In genomic region chr5:173296737-173297676, GRCh38 we compare ENCODE assay signal across 1 cellular context.
TF ChIP-seq lines count a peak whose summit lies in the region.

No MANE protein-coding gene starts in this region.

TF ChIP-seq in HepG2, 621 proteins besides CTCF, POLR2A, EP300 and RAD21 (continued from another document and continues in another):
- TF ChIP-seq PRDM4 (CRISPR knock-in tag; IDR thresholded peaks at IDR 0.05; ENCODE audit: borderline replicate concordance) (no peak), GTF3A (CRISPR knock-in tag; conservative IDR thresholded peaks at IDR 0.05) (no peak), NFKBIZ (CRISPR knock-in tag; IDR thresholded peaks at IDR 0.05) (no peak), ZBTB40 (IDR thresholded peaks at IDR 0.05) (no peak), ZBTB40 (CRISPR knock-in tag; IDR thresholded peaks at IDR 0.05) (no peak), ZSCAN30 (CRISPR knock-in tag; IDR thresholded peaks at IDR 0.05) (peak; percentile 65; the same call in 1 of the 2 replicates), POLR2AphosphoS2 (IDR thresholded peaks at IDR 0.05; ENCODE audit: low read depth, low read length) (no peak), ZBTB14 (CRISPR knock-in tag; IDR thresholded peaks at IDR 0.05) (no peak), HIC2 (CRISPR knock-in tag; IDR thresholded peaks at IDR 0.05; ENCODE audit: low read depth) (peak; percentile 84), MAZ (IDR thresholded peaks at IDR 0.05; ENCODE audit: borderline replicate concordance, low read depth, low read length) (no peak), MAZ (CRISPR knock-in tag; IDR thresholded peaks at IDR 0.05; ENCODE audit: low read depth) (peak; percentile 55; the same call in 1 of the 2 replicates), ZNF709 (CRISPR knock-in tag; IDR thresholded peaks at IDR 0.05) (no peak), ZNF432 (CRISPR knock-in tag; IDR thresholded peaks at IDR 0.05; ENCODE audit: borderline replicate concordance) (no peak), SP5 (CRISPR knock-in tag; IDR thresholded peaks at IDR 0.05; ENCODE audit: borderline replicate concordance, low read depth) (peak; percentile 99), NR2F6 (IDR thresholded peaks at IDR 0.05) (peak; percentile 37; the same call in 1 of the 2 replicates), NR2F6 (CRISPR knock-in tag; IDR thresholded peaks at IDR 0.05) (peak; percentile 43), HNRNPL (IDR thresholded peaks at IDR 0.05; ENCODE audit: low read depth, low read length) (peak; percentile 96), IRF2 (CRISPR knock-in tag; IDR thresholded peaks at IDR 0.05) (no peak), ZNF143 (CRISPR knock-in tag; IDR thresholded peaks at IDR 0.05) (no peak), ZNF704 (CRISPR knock-in tag; IDR thresholded peaks at IDR 0.05; ENCODE audit: borderline replicate concordance) (no peak), SRF (IDR thresholded peaks at IDR 0.05; ENCODE audit: low read depth, low read length) (no peak), ZNF256 (CRISPR knock-in tag; conservative IDR thresholded peaks at IDR 0.05) (no peak), RARG (CRISPR knock-in tag; IDR thresholded peaks at IDR 0.05; ENCODE audit: low read depth) (no peak), HNF1B (CRISPR knock-in tag; IDR thresholded peaks at IDR 0.05) (0 out of 2 replicates have a peak, but pooled peaks have one; percentile 17), NFE2 (CRISPR knock-in tag; IDR thresholded peaks at IDR 0.05) (no peak), HNF4G (IDR thresholded peaks at IDR 0.05; ENCODE audit: borderline replicate concordance, low read depth, low read length) (no peak; the same call in none of the 2 replicates), HNF4G (CRISPR knock-in tag; IDR thresholded peaks at IDR 0.05; ENCODE audit: borderline replicate concordance, low read depth) (no peak; the same call in 1 of the 2 replicates), ZGPAT (CRISPR knock-in tag; IDR thresholded peaks at IDR 0.05) (0 out of 2 replicates have a peak, but pooled peaks have one; percentile 39), SATB2 (CRISPR knock-in tag; IDR thresholded peaks at IDR 0.05) (no peak), MXD1 (CRISPR knock-in tag; IDR thresholded peaks at IDR 0.05) (0 out of 2 replicates have a peak, but pooled peaks have one; percentile 29), KDM5B (CRISPR knock-in tag; IDR thresholded peaks at IDR 0.05; ENCODE audit: borderline replicate concordance) (peak; percentile 49; the same call in 1 of the 2 replicates), NR1H2 (CRISPR knock-in tag; IDR thresholded peaks at IDR 0.05; ENCODE audit: borderline replicate concordance, low read depth) (no peak), ERF (CRISPR knock-in tag; IDR thresholded peaks at IDR 0.05) (no peak), HBP1 (CRISPR knock-in tag; IDR thresholded peaks at IDR 0.05; ENCODE audit: low read depth) (no peak), HDAC1 (CRISPR knock-in tag; IDR thresholded peaks at IDR 0.05) (peak; percentile 24; the same call in 1 of the 2 replicates), CENPBD1 (CRISPR knock-in tag; IDR thresholded peaks at IDR 0.05; ENCODE audit: borderline replicate concordance, low read depth) (no peak), ZNF670 (CRISPR knock-in tag; IDR thresholded peaks at IDR 0.05; ENCODE audit: borderline replicate concordance) (no peak), SUZ12 (IDR thresholded peaks at IDR 0.05; ENCODE audit: low read depth, low read length) (no peak)
